27 cellular contexts compared by ENCODE assay signal in the genomic region with DNA sequence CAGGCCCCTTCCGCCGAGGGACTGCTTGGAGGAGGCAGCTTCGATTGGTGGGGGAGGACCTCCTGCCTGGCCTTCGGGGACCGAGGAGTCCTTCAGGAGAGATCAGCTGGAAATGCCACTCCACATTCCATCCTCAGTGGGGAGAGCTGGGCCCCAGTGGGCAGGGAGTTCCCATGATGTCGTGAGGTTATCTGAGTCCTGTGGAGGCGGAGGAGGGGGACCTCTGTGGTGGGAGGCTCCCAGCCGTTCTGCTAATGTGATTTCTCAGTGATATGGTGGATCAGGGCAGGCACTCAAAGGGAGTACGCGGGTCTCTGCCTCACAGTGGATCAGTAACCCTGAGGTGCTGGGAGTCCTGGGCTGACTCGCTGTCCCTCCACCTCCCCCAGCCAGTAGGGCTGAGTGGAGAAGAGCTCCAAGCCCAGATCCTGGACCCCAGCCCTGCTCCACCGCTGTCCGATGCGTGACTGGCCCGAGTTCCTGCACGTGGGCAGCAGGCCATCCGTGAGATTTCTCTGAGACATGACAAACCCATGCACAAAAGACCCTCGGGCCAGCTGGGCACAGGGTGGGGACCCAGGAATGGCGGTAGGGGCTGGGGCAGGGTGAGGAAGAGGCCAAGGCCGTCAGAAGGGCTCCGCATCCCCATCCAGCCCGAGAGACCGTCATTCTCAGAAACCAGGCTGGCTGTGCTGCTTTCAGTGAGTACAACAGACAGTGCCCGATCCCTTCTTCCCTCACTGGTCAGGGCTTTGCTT.
"Had no signal": no experiment of that assay in that cellular context is flagged by ENCODE, and none has a peak within 500 bp of the region (broad histone marks: within the 10 kb centered on the region; RNA-seq: fewer than 3 reads in every experiment).

No MANE protein-coding gene starts in this region.

- H3K4me1 Mint-ChIP-seq: mesothelial cell of epicardium; nephron progenitor cell; stimulated activated effector memory CD8-positive, alpha-beta T cell treated with anti-CD3 and anti-CD28 coated beads, Interleukin-12 subunit alpha, Interleukin-12 subunit beta, amount 100 ng/mL, for 72 hours had no signal

- H3K27ac Mint-ChIP-seq: mesothelial cell of epicardium; naive B cell; natural killer cell; nephron progenitor cell; stimulated activated effector memory CD8-positive, alpha-beta T cell treated with anti-CD3 and anti-CD28 coated beads, Interleukin-12 subunit alpha, Interleukin-12 subunit beta, amount 100 ng/mL, for 72 hours; stimulated activated naive CD8-positive, alpha-beta T cell treated with anti-CD3 and anti-CD28 coated beads, Interleukin-15, Interleukin-2, amounts not matched to agents 100 ng/mL and 50 ng/mL, for 24 hours had no signal

- H3K27me3 Mint-ChIP-seq: stimulated activated naive CD8-positive, alpha-beta T cell treated with anti-CD3 and anti-CD28 coated beads, Interleukin-15, Interleukin-2, amounts not matched to agents 100 ng/mL and 50 ng/mL, for 24 hours had no signal

- H3K36me3 Mint-ChIP-seq: mesothelial cell of epicardium; naive B cell; natural killer cell; stimulated activated effector memory CD8-positive, alpha-beta T cell treated with anti-CD3 and anti-CD28 coated beads, Interleukin-12 subunit alpha, Interleukin-12 subunit beta, amount 100 ng/mL, for 72 hours had no signal

- H3K4me3 Mint-ChIP-seq: mesothelial cell of epicardium; natural killer cell; nephron progenitor cell; stimulated activated effector memory CD8-positive, alpha-beta T cell treated with anti-CD3 and anti-CD28 coated beads, Interleukin-12 subunit alpha, Interleukin-12 subunit beta, amount 100 ng/mL, for 72 hours; stimulated activated naive CD8-positive, alpha-beta T cell treated with anti-CD3 and anti-CD28 coated beads, Interleukin-15, Interleukin-2, amounts not matched to agents 100 ng/mL and 50 ng/mL, for 24 hours had no signal

- H3K4me3 ChIP-seq: heart right ventricle, hepatocyte, left lung, lung, pancreas, psoas muscle, skin epidermis, suprapubic skin, thoracic aorta, tibial artery, upper lobe of right lung had no signal

- H3K79me2 ChIP-seq: hepatocyte had no signal

- H3K4me2 ChIP-seq: hepatocyte had no signal

- FAIRE-seq: pancreas, urothelium cell line had no signal

- H3K27me3 ChIP-seq: hepatocyte, pancreas, upper lobe of right lung had no signal

- DNase-seq: islet precursor cell; kidney glomerular epithelial cell; left cardiac atrium; mesendoderm; naive B cell; natural killer cell; nephron progenitor cell; nucleus accumbens; psoas muscle; stimulated activated CD4-positive, alpha-beta T cell treated with anti-CD3 and anti-CD28 coated beads, Interleukin-4, amount 100 ng/mL, for 24 hours; stimulated activated naive CD4-positive, alpha-beta T cell; tibial artery; trophoblast cell; upper lobe of right lung had no signal

- H3K4me1 ChIP-seq: heart right ventricle, left lung, pancreas, psoas muscle, suprapubic skin, tibial artery, upper lobe of right lung had no signal

- H3K36me3 ChIP-seq: heart right ventricle, left lung, pancreas, suprapubic skin, thoracic aorta, tibial artery, upper lobe of right lung had no signal

- ATAC-seq: heart right ventricle; left cardiac atrium; left lung; natural killer cell; pancreas; psoas muscle; sciatic nerve; stimulated activated effector memory CD8-positive, alpha-beta T cell treated with anti-CD3 and anti-CD28 coated beads, Interleukin-12 subunit alpha, Interleukin-12 subunit beta, amount 100 ng/mL, for 72 hours; upper lobe of right lung had no signal

- H2AFZ ChIP-seq: hepatocyte had no signal

- H3K9me3 ChIP-seq: pancreas, psoas muscle, thoracic aorta, upper lobe of right lung had no signal

- H3K27ac ChIP-seq: heart right ventricle, hepatocyte, left lung, pancreas, psoas muscle, skin epidermis, suprapubic skin, thoracic aorta, tibial artery, upper lobe of right lung had no signal
